In the genomic region with DNA sequence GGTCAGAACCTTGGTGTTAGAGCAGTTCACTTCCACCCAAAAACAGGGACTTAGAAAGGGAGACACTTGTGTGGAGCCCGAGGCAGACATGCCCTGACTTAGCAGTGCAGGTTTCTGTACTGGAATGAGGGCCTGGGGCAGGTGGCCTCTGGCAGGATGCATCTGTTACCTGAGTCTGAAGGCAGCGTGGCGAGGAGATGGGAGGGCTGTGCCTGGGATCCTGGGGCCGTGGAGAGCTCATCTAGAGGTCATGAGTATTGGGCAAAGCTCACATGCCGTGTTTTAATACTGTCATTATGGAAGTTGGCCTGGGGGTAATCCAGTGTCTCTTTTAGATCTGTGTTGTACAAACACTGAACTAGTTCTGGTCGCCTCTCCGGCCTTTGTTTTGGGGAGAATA, we compare ENCODE assay signal across 16 cellular contexts. TPM values are rescaled to one million over a fixed set of nuclear protein-coding genes. Genes with fewer than 3 reads are reported as not detected.
DNase-seq lines count a peak whose midpoint lies in the region; ATAC-seq and TF ChIP-seq lines count a peak whose summit lies in the region.
"Had no signal": no experiment of that assay in that cellular context is flagged by ENCODE, and none has a peak within 500 bp of the region (broad histone marks: within the 10 kb centered on the region; RNA-seq: fewer than 3 reads in every experiment).

No MANE protein-coding gene starts in this region.

- intact Hi-C loops in IMR-90 (cut with micrococcal nuclease) (no loop called here), prostate gland (cut with DNase I) (no loop called here)

- H2BK120ac ChIP-seq in IMR-90 (ENCODE audit: low read depth, low read length), result no peak overlapping the region

- no peak overlapping the region for H2BK15ac ChIP-seq in IMR-90 (ENCODE audit: low read depth, low read length)

- no peak for TF ChIP-seq CTCF in SK-N-SH (IDR thresholded peaks at IDR 0.05)
- TF ChIP-seq CTCF in IMR-90 (conservative IDR thresholded peaks at IDR 0.05; ENCODE audit: low read depth, low read length), result no peak
- no peak for TF ChIP-seq CTCF in glutamatergic neuron (IDR thresholded peaks at IDR 0.05; ENCODE audit: partially characterized antibody, unreplicated experiment)
- no peak for TF ChIP-seq CTCF in prostate gland (IDR thresholded peaks at IDR 0.05)

- H3K4me1 ChIP-seq in SK-N-SH (ENCODE audit: control insufficient read depth in 1 of 2, insufficient read depth in 2 of 2, low read depth in 1 of 2, low read length in 1 of 2), result peaks cover 7 to 24% of the 10 kb centered on the region in 2 experiments; a peak in 1 of 4 replicates
- H3K4me1 ChIP-seq in IMR-90 (ENCODE audit: control insufficient read depth, insufficient read depth, low read length), result peaks cover 22% of the 10 kb centered on the region
- H3K4me1 ChIP-seq in prostate gland (replicated peaks), result peaks cover 43% of the 10 kb centered on the region

- H3K27me3 Mint-ChIP-seq in glutamatergic neuron (ENCODE audit: unreplicated experiment), result peaks cover 6% of the 10 kb centered on the region

- no peak overlapping the region for H2BK20ac ChIP-seq in IMR-90 (ENCODE audit: low read depth, low read length)

- no peak for TF ChIP-seq EP300 in SK-N-SH (IDR thresholded peaks at IDR 0.05; ENCODE audit: borderline replicate concordance in 1 of 2, low read depth in 1 of 2, low read length in 1 of 2)

- no peak overlapping the region for H2BK5ac ChIP-seq in IMR-90 (ENCODE audit: low read depth, low read length, poor library complexity, severe bottlenecking)

- CTCF ChIA-PET in SK-N-SH (lab: Yijun Ruan, JAX) (interaction anchor here (0.7 kb wide), 1 partner anchor 10 kb away, joined by 3 read pairs; no protein-coding TSS in a partner anchor), IMR-90 (lab: Yijun Ruan, JAX) (no interaction called here)

- 90% methylated on average over 6 of the region's 7 CpGs for WGBS in SK-N-SH (ENCODE audit: low lambda C conversion rate)
- WGBS in IMR-90 (ENCODE audit: extremely low coverage in 2 of 2, insufficient read length in 1 of 2), 2 experiments, result 87% methylated on average over 5 of the region's 7 CpGs; no CpG with 5 or more reads in 1 of the 2 experiments
- 62% methylated on average over 7 of the region's 7 CpGs for WGBS in prostate gland

- peaks cover 98% of the 10 kb centered on the region for H3K79me2 ChIP-seq in SK-N-SH (ENCODE audit: insufficient read depth)

- H3K27ac ChIP-seq in SK-N-SH (ENCODE audit: low read depth in 2 of 2, low read length in 1 of 2) (no peak overlapping the region), IMR-90 (ENCODE audit: insufficient read depth, low read length) (no peak overlapping the region), prostate gland (peak overlapping the region; percentile 80 to 85)
- H3K27ac ChIP-seq: BLaER1 treated with 17β-estradiol and CSF1 and Interleukin-3, amounts not matched to agents 10 nM and 100 nM; SJCRH30 had no signal

- dilution Hi-C loops in IMR-90 (cut with HindIII; ENCODE audit: low sequenced_read_pairs, unreplicated experiment), result no loop called here

- H3K27me3 ChIP-seq in SK-N-SH (ENCODE audit: insufficient read depth) (no peaks in the 10 kb centered on the region), IMR-90 (ENCODE audit: control insufficient read depth, insufficient read depth, low read length) (no peaks in the 10 kb centered on the region), prostate gland (replicated peaks; ENCODE audit: insufficient read depth) (no peaks in the 10 kb centered on the region)
- H3K27me3 ChIP-seq: BLaER1 treated with 17β-estradiol and CSF1 and Interleukin-3, amounts not matched to agents 10 nM and 100 nM; SJCRH30 had no signal

- no peak overlapping the region for H3K4ac ChIP-seq in IMR-90 (ENCODE audit: low read depth, low read length)

- H3K23ac ChIP-seq in IMR-90 (ENCODE audit: low read depth, low read length), result no peak overlapping the region

- H2AK9ac ChIP-seq in IMR-90 (replicated peaks; ENCODE audit: low read depth, low read length, poor library complexity), result peak overlapping the region; percentile 5

- peaks cover 29% of the 10 kb centered on the region for H3K9me1 ChIP-seq in IMR-90 (ENCODE audit: insufficient read depth, low read length)

- H3K9me3 ChIP-seq in SK-N-SH, result no peaks in the 10 kb centered on the region
- H3K9me3 ChIP-seq in IMR-90 (ENCODE audit: control insufficient read depth, insufficient read depth, low read length), result no peaks in the 10 kb centered on the region; the same call in 1 of the 2 replicates
- no peaks in the 10 kb centered on the region for H3K9me3 ChIP-seq in prostate gland
- H3K9me3 ChIP-seq: SJCRH30 had no signal

- peaks cover 79% of the 10 kb centered on the region for H4K20me1 ChIP-seq in SK-N-SH (ENCODE audit: insufficient read depth)
- H4K20me1 ChIP-seq in IMR-90 (ENCODE audit: insufficient read depth, low read length), result peaks cover 94% of the 10 kb centered on the region

- in situ Hi-C loops in IMR-90 (cut with MboI; ENCODE audit: low sequenced_read_pairs), result no loop called here

- DNase-seq in SK-N-SH (peak; percentile 7), IMR-90 (no peak), glutamatergic neuron (no peak), prostate gland (ENCODE audit: low spot score) (no peak), NCI-H774 (lab: John Stamatoyannopoulos, UW) (no peak), NCI-H524 (lab: John Stamatoyannopoulos, UW) (no peak)
- DNase-seq: DMS 273 treated with DMSO at 0.1 percent for 48 hours, NCI-H187, NCI-H446, NCI-H748 treated with DMSO at 0.1 percent for 48 hours, RPMI8226, SJCRH30 had no signal

- no peak overlapping the region for H4K91ac ChIP-seq in IMR-90 (ENCODE audit: insufficient read depth, low read depth, low read length)

- peaks cover 5% of the 10 kb centered on the region for H3F3A ChIP-seq in SK-N-SH (replicated peaks; ENCODE audit: insufficient read depth)

- peaks cover 55% of the 10 kb centered on the region for H3K4me1 Mint-ChIP-seq in glutamatergic neuron (ENCODE audit: low read depth, unreplicated experiment)

- no peaks in the 10 kb centered on the region for H3K9me2 ChIP-seq in SK-N-SH

- H3K56ac ChIP-seq in IMR-90 (ENCODE audit: extremely low read depth, insufficient read depth, low read length), result no peak overlapping the region

- TF ChIP-seq RAD21 in SK-N-SH (IDR thresholded peaks at IDR 0.05; ENCODE audit: low read length) (no peak), IMR-90 (IDR thresholded peaks at IDR 0.05; ENCODE audit: low read length) (no peak)

- H3K79me1 ChIP-seq in IMR-90 (ENCODE audit: low read depth in 1 of 2, low read length in 2 of 2), result peaks cover 23 to 91% of the 10 kb centered on the region in 2 experiments

- no peak overlapping the region for H3K4me3 Mint-ChIP-seq in glutamatergic neuron (ENCODE audit: unreplicated experiment)

- TF ChIP-seq POLR2A in IMR-90 (IDR thresholded peaks at IDR 0.05; ENCODE audit: low read depth, low read length) (no peak), prostate gland (IDR thresholded peaks at IDR 0.05) (no peak)

- POLR2A ChIA-PET in SK-N-SH (lab: Yijun Ruan, JAX), result no interaction called here
- POLR2A ChIA-PET in IMR-90 (lab: Charles Lee; ENCODE audit: unreplicated experiment), result no interaction called here

- peak overlapping the region; percentile 74 for H3K27ac Mint-ChIP-seq in glutamatergic neuron (ENCODE audit: unreplicated experiment)

- no peak overlapping the region for H3K18ac ChIP-seq in IMR-90 (ENCODE audit: low read depth, low read length)

- no peak overlapping the region for H3K4me3 ChIP-seq in SK-N-SH (ENCODE audit: low read depth in 2 of 2, low read length in 1 of 2)
- H3K4me3 ChIP-seq in IMR-90 (ENCODE audit: insufficient read depth, low read depth, low read length), result no peak overlapping the region
- no peak overlapping the region for H3K4me3 ChIP-seq in prostate gland
- H3K4me3 ChIP-seq: BLaER1 treated with 17β-estradiol and CSF1 and Interleukin-3, amounts not matched to agents 10 nM and 100 nM; SJCRH30 had no signal

- H4K5ac ChIP-seq in IMR-90 (ENCODE audit: low read depth, low read length), result no peak overlapping the region

- ATAC-seq in SK-N-SH treated with all-trans-retinoic acid at 6 μM for 48 hours (no peak), IMR-90 (ENCODE audit: low read depth) (no peak), HG03520 (IDR thresholded peaks at IDR 0.05; ENCODE audit: unreplicated experiment) (no peak)
- ATAC-seq: HCT116 had no signal

- H3K9me3 Mint-ChIP-seq in glutamatergic neuron (ENCODE audit: unreplicated experiment), result peaks cover 7% of the 10 kb centered on the region

- H4K8ac ChIP-seq in IMR-90 (ENCODE audit: low read depth in 2 of 2, low read length in 2 of 2), result no peak overlapping the region

- no peak overlapping the region for H3K14ac ChIP-seq in IMR-90 (replicated peaks; ENCODE audit: low read depth, low read length)

- no peak overlapping the region for H3K9ac ChIP-seq in SK-N-SH
- H3K9ac ChIP-seq in IMR-90 (ENCODE audit: low read depth, low read length), result no peak overlapping the region
- H3K9ac ChIP-seq: BLaER1 treated with 17β-estradiol and CSF1 and Interleukin-3, amounts not matched to agents 10 nM and 100 nM had no signal

- H3K36me3 ChIP-seq in SK-N-SH (replicated peaks in 1 of 2; ENCODE audit: control insufficient read depth in 1 of 2, insufficient read depth in 2 of 2, low read length in 1 of 2) (no peaks in the 10 kb centered on the region), IMR-90 (ENCODE audit: control insufficient read depth, insufficient read depth, low read length) (peaks cover 3% of the 10 kb centered on the region; the same call in 1 of the 2 replicates), prostate gland (no peaks in the 10 kb centered on the region)
- H3K36me3 ChIP-seq: SJCRH30 had no signal

- BruUV-seq in IMR-90 (replicated peaks; lab: Mats Ljungman, UMichigan), result no TSS peak

- H2AK5ac ChIP-seq in IMR-90 (ENCODE audit: low read depth, low read length), result no peak overlapping the region

- H2AFZ ChIP-seq in SK-N-SH (ENCODE audit: low read depth) (no peak overlapping the region), IMR-90 (replicated peaks; ENCODE audit: low read length, poor library complexity) (peak overlapping the region; percentile 15)

- H3K4me2 ChIP-seq in SK-N-SH, result no peak overlapping the region
- no peak overlapping the region for H3K4me2 ChIP-seq in IMR-90 (ENCODE audit: low read depth, low read length)

- no peaks in the 10 kb centered on the region for H3K36me3 Mint-ChIP-seq in glutamatergic neuron (ENCODE audit: unreplicated experiment)

TF ChIP-seq in IMR-90, 13 proteins besides CTCF, POLR2A, EP300 and RAD21 (continues in another document):
- TF ChIP-seq SMC3 (IDR thresholded peaks at IDR 0.05; ENCODE audit: low read depth, low read length) (no peak), NFE2L2 (IDR thresholded peaks at IDR 0.05; ENCODE audit: low read depth, low read length) (no peak), CHD1 (IDR thresholded peaks at IDR 0.05; ENCODE audit: low read depth, low read length) (no peak), MXI1 (IDR thresholded peaks at IDR 0.05; ENCODE audit: borderline replicate concordance, low read depth, low read length) (no peak)

RNA-seq across cellular contexts. Expression of a gene that starts 21.4 kb away (rescaled TPM):
- 10.0 and 12.2 TPM in 2 replicates for polyA plus RNA-seq in SK-N-SH (2012; rRNA removed)
- 4.2 and 6.7 TPM in 2 replicates for polyA plus RNA-seq in SK-N-SH (2012; cell fraction: cytosol; rRNA removed)
- polyA plus RNA-seq in SK-N-SH (2012; cell fraction: nucleus; rRNA removed), result 32.4 and 32.9 TPM in 2 replicates
- 5.0 TPM in 2 replicates for total RNA-seq in IMR-90 (2012; rRNA removed)
- polyA plus RNA-seq in IMR-90 (2012; rRNA removed), result 17.9 and 20.8 TPM in 2 replicates
- 9.5 and 17.5 TPM in 2 replicates for polyA plus RNA-seq in IMR-90 (2012; cell fraction: cytosol; rRNA removed)
- polyA plus RNA-seq in IMR-90 (2012; cell fraction: nucleus; rRNA removed; ENCODE audit: low replicate concordance), result 37.9 and 61.0 TPM in 2 replicates
- 153 TPM for total RNA-seq in glutamatergic neuron (ENCODE audit: unreplicated experiment)
- 100 to 1,000 TPM in 1 of 2 donors, 10 to 100 TPM in 1; 74.6 to 136 TPM for total RNA-seq in prostate gland

Comparison
In these comparisons a context has a peak if more than half of its experiments do, and no peak if none do; other contexts are left out.
1. H3K27ac ChIP-seq: peak in prostate gland (2 of 2); none in SK-N-SH (0 of 2) and IMR-90 (single experiment).
2. RNA of a gene that starts 21.4 kb away (total RNA-seq): 153 TPM in glutamatergic neuron (single experiment) and 74.6 to 136 TPM in prostate gland; 5.0 TPM in IMR-90; every median in the first group is over 10 times any median in the second.